In the genomic region with DNA sequence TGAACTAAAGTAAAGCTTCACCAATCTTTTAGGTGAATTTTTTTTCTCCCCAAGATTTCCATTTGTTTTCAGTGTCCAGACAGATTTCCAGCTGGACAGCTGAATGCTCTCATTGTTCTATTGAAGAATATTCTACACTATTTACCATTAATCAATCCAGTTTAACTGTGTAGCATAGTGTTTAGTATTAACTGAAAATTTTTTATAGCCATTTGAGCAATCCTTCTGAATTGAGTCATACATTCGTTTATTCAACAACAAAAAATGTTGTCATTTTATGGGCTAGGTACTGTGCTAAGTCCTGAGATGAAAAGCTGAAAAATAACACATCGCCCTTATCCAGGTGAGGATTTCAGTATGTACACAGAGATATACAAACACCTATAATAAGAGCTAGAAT, we compare ENCODE assay signal across 1 cellular context.
TF ChIP-seq lines count a peak whose summit lies in the region.

No MANE protein-coding gene starts in this region.

TF ChIP-seq in endothelial cell of umbilical vein, 7 proteins besides CTCF, POLR2A, EP300 and RAD21 (continued from another document):
- TF ChIP-seq, protein P1, sequence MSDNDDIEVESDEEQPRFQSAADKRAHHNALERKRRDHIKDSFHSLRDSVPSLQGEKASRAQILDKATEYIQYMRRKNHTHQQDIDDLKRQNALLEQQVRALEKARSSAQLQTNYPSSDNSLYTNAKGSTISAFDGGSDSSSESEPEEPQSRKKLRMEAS (IDR thresholded peaks at IDR 0.05; ENCODE audit: insufficient read depth, insufficient read length), result no peak
- TF ChIP-seq GATA2 (IDR thresholded peaks at IDR 0.05; ENCODE audit: insufficient read depth, insufficient read length, low read depth, low read length) (no peak), JUN (IDR thresholded peaks at IDR 0.05; ENCODE audit: borderline replicate concordance, insufficient read depth, insufficient read length, low read depth) (no peak), FOS (IDR thresholded peaks at IDR 0.05; ENCODE audit: borderline replicate concordance, insufficient read depth, low read length) (no peak), EZH2 (IDR thresholded peaks at IDR 0.05; ENCODE audit: borderline replicate concordance, low read depth, low read length, severe bottlenecking) (no peak)
TF ChIP-seq in endothelial cell of umbilical vein: peak in this region for 0.
